In genomic region chr6:28296520-28297060, GRCh38 we compare ENCODE assay signal across 24 cellular contexts. TPM values are rescaled to one million over a fixed set of nuclear protein-coding genes. Genes with fewer than 3 reads are reported as not detected.
"Had no signal": no experiment of that assay in that cellular context is flagged by ENCODE, and none has a peak within 500 bp of the region (broad histone marks: within the 10 kb centered on the region; RNA-seq: fewer than 3 reads in every experiment).

No MANE protein-coding gene starts in this region.

- H3K4me3 ChIP-seq: left ventricle myocardium inferior, lung, ovary, right atrium auricular region, right lobe of liver, smooth muscle cell, suprapubic skin, thoracic aorta, tibial artery, upper lobe of right lung had no signal

- H3K4me3 Mint-ChIP-seq: mesothelial cell of epicardium; naive B cell; natural killer cell; nephron progenitor cell; stimulated activated naive B cell treated with anti-CD40 and anti-IgM and Interleukin-4, amounts not matched to agents 10 μg/mL and 1 μg/mL and 100 μg/mL, for 72 hours; stimulated activated naive CD8-positive, alpha-beta T cell treated with anti-CD3 and anti-CD28 coated beads, Interleukin-15, Interleukin-2, amounts not matched to agents 100 ng/mL and 50 ng/mL, for 24 hours had no signal

- H3K4me1 ChIP-seq: left ventricle myocardium inferior, right atrium auricular region, right lobe of liver, suprapubic skin, tibial artery, upper lobe of right lung had no signal

- H3K27me3 Mint-ChIP-seq: naive B cell; progenitor cell of endocrine pancreas; stimulated activated naive B cell treated with anti-CD40 and anti-IgM and Interleukin-4, amounts not matched to agents 10 μg/mL and 1 μg/mL and 100 μg/mL, for 72 hours; stimulated activated naive CD8-positive, alpha-beta T cell treated with anti-CD3 and anti-CD28 coated beads, Interleukin-15, Interleukin-2, amounts not matched to agents 100 ng/mL and 50 ng/mL, for 24 hours had no signal

- H3K4me2 ChIP-seq: smooth muscle cell had no signal

- H3K27ac Mint-ChIP-seq: mesothelial cell of epicardium; naive B cell; natural killer cell; nephron progenitor cell; progenitor cell of endocrine pancreas; stimulated activated naive B cell treated with anti-CD40 and anti-IgM and Interleukin-4, amounts not matched to agents 10 μg/mL and 1 μg/mL and 100 μg/mL, for 72 hours; stimulated activated naive CD8-positive, alpha-beta T cell treated with anti-CD3 and anti-CD28 coated beads, Interleukin-15, Interleukin-2, amounts not matched to agents 100 ng/mL and 50 ng/mL, for 24 hours had no signal

- H3K27ac ChIP-seq: left ventricle myocardium inferior, ovary, right atrium auricular region, right lobe of liver, suprapubic skin, thoracic aorta, tibial artery, upper lobe of right lung had no signal

- H3K36me3 ChIP-seq: ovary had no signal

- H3K9me3 ChIP-seq: left ventricle myocardium inferior, ovary, right atrium auricular region, right lobe of liver, suprapubic skin, thoracic aorta, tibial artery, upper lobe of right lung had no signal

- DNase-seq: hippocampal formation; left ventricle myocardium inferior; mesenchymal stem cell; naive B cell; natural killer cell; nephron progenitor cell; ovary; right lobe of liver; stimulated activated CD4-positive, alpha-beta T cell treated with anti-CD3 and anti-CD28 coated beads, Interleukin-12 subunit alpha, Interleukin-12 subunit beta, amount 100 ng/mL, for 4 hours; stimulated activated CD4-positive, alpha-beta T cell treated with anti-CD3 and anti-CD28 coated beads, Interleukin-15, amount 100 ng/mL, for 24 hours; stimulated activated CD4-positive, alpha-beta T cell treated with anti-CD3 and anti-CD28 coated beads, Interleukin-2, amount 100 ng/mL, for 24 hours; stimulated activated CD4-positive, alpha-beta T cell treated with anti-CD3 and anti-CD28 coated beads, Interleukin-4, amount 100 ng/mL, for 1 hour; stimulated activated naive B cell treated with anti-CD40 and anti-IgM and Interleukin-4, amounts not matched to agents 10 μg/mL and 1 μg/mL and 100 μg/mL, for 72 hours; tibial artery; trophoblast cell; upper lobe of right lung had no signal

- H3K36me3 Mint-ChIP-seq: natural killer cell had no signal

- H3K4me1 Mint-ChIP-seq: mesothelial cell of epicardium; naive B cell; natural killer cell; nephron progenitor cell; stimulated activated naive B cell treated with anti-CD40 and anti-IgM and Interleukin-4, amounts not matched to agents 10 μg/mL and 1 μg/mL and 100 μg/mL, for 72 hours had no signal

- H3K27me3 ChIP-seq: ovary, right atrium auricular region, right lobe of liver, suprapubic skin, tibial artery, upper lobe of right lung had no signal

- H3K9me3 Mint-ChIP-seq: natural killer cell; stimulated activated naive CD8-positive, alpha-beta T cell treated with anti-CD3 and anti-CD28 coated beads, Interleukin-15, Interleukin-2, amounts not matched to agents 100 ng/mL and 50 ng/mL, for 24 hours had no signal

RNA-seq across cellular contexts. Expression of gene NKAPL, which starts 37.5 kb away (rescaled TPM):
- total RNA-seq: mesothelial cell of epicardium, smooth muscle cell had no signal
